ENCODE assay signal across 8 cellular contexts in genomic region chr2:66434679-66435548, GRCh38. TPM values are rescaled to one million over a fixed set of nuclear protein-coding genes. Genes with fewer than 3 reads are reported as not detected.
DNase-seq lines count a peak whose midpoint lies in the region; ATAC-seq and TF ChIP-seq lines count a peak whose summit lies in the region.

Gene MEIS1 (plus strand): TSS chr2:66435125. CDS start chr2:66435857, 732 bp downstream.

- H3K4me3 Mint-ChIP-seq in CD14-positive monocyte (peak within 1 kb of the TSS; percentile 83 to 99), nephron (peak within 1 kb of the TSS; percentile 98)
- peak within 1 kb of the TSS; percentile 77 for H3K4me3 Mint-ChIP-seq in activated naive CD8-positive, alpha-beta T cell treated with anti-CD3 and anti-CD28 coated beads, Interleukin-2, amount 10 ng/mL, durations not matched to agents 7 days and 5 days

- H3K27ac Mint-ChIP-seq in CD14-positive monocyte (peak within 1 kb of the TSS in 4 of 7 donors; percentile 16 to 83 (median 58)), nephron (peak within 1 kb of the TSS; percentile 98 to 99 (median 99))
- H3K27ac Mint-ChIP-seq in activated naive CD8-positive, alpha-beta T cell treated with anti-CD3 and anti-CD28 coated beads, Interleukin-2, amount 10 ng/mL, durations not matched to agents 7 days and 5 days = no peak within 1 kb of the TSS

- peak; percentile 59 for ATAC-seq in GM19025 (IDR thresholded peaks at IDR 0.05; ENCODE audit: low read depth, unreplicated experiment)
- peak; percentile 78 for ATAC-seq in HG03439 (IDR thresholded peaks at IDR 0.05; ENCODE audit: unreplicated experiment)
- ATAC-seq in activated naive CD8-positive, alpha-beta T cell treated with anti-CD3 and anti-CD28 coated beads, Interleukin-2, amount 10 ng/mL, durations not matched to agents 7 days and 5 days (ENCODE audit: low read depth) = peak; percentile 82
- ATAC-seq in GM21825 (IDR thresholded peaks at IDR 0.05; ENCODE audit: unreplicated experiment) = no peak

- DNase-seq in CD14-positive monocyte (ENCODE audit: low spot score) = peak; percentile 69
- DNase-seq in NCI-H460 (ENCODE audit: extremely low read depth, low read depth) = peak; percentile 91
- peak; percentile 45 for DNase-seq in activated naive CD8-positive, alpha-beta T cell treated with anti-CD3 and anti-CD28 coated beads, Interleukin-2, amount 10 ng/mL, durations not matched to agents 7 days and 5 days
- peak; percentile 49 for DNase-seq in germinal center (ENCODE audit: low spot score)

- H3K9me3 Mint-ChIP-seq in CD14-positive monocyte = peaks cover 0 to 28% (median 22%) of the 10 kb centered on the region in 7 donors
- H3K9me3 Mint-ChIP-seq in activated naive CD8-positive, alpha-beta T cell treated with anti-CD3 and anti-CD28 coated beads, Interleukin-2, amount 10 ng/mL, durations not matched to agents 7 days and 5 days = no peaks in the 10 kb centered on the region
- peaks cover 4% of the 10 kb centered on the region for H3K9me3 Mint-ChIP-seq in nephron

- H3K27me3 Mint-ChIP-seq in CD14-positive monocyte (ENCODE audit: low read depth in 3 of 3) (peaks cover 92 to 97% (median 95%) of the 10 kb centered on the region in 3 donors), nephron (ENCODE audit: low read depth) (peaks cover 31% of the 10 kb centered on the region)
- H3K27me3 Mint-ChIP-seq in activated naive CD8-positive, alpha-beta T cell treated with anti-CD3 and anti-CD28 coated beads, Interleukin-2, amount 10 ng/mL, durations not matched to agents 7 days and 5 days = peaks cover 90% of the 10 kb centered on the region

- POLR2A ChIA-PET in activated naive CD8-positive, alpha-beta T cell treated with anti-CD3 and anti-CD28 coated beads, Interleukin-2, amount 10 ng/mL, durations not matched to agents 7 days and 5 days (lab: Charles Lee) = interaction anchor here (0.7 kb wide), 1 partner anchor 173 kb away, joined by 3 read pairs; no protein-coding TSS in a partner anchor

- intact Hi-C loops in CD14-positive monocyte (cut with micrococcal nuclease) = loop anchor here (5.0 to 10.0 kb wide), 3 partner anchors 140 to 1410 kb away; no protein-coding TSS in a partner anchor

- H3K4me1 Mint-ChIP-seq in CD14-positive monocyte (peaks cover 69% of the 10 kb centered on the region), nephron (peaks cover 11% of the 10 kb centered on the region)
- peaks cover 20% of the 10 kb centered on the region for H3K4me1 Mint-ChIP-seq in activated naive CD8-positive, alpha-beta T cell treated with anti-CD3 and anti-CD28 coated beads, Interleukin-2, amount 10 ng/mL, durations not matched to agents 7 days and 5 days

- no peak for TF ChIP-seq CTCF in CD14-positive monocyte (IDR thresholded peaks at IDR 0.05)
- TF ChIP-seq CTCF in nephron (IDR thresholded peaks at IDR 0.05; ENCODE audit: unreplicated experiment in 3 of 3) = no peak

- H3K36me3 Mint-ChIP-seq in CD14-positive monocyte = peaks cover 10 to 20% of the 10 kb centered on the region in 2 donors
- no peaks in the 10 kb centered on the region for H3K36me3 Mint-ChIP-seq in activated naive CD8-positive, alpha-beta T cell treated with anti-CD3 and anti-CD28 coated beads, Interleukin-2, amount 10 ng/mL, durations not matched to agents 7 days and 5 days
- peaks cover 33% of the 10 kb centered on the region for H3K36me3 Mint-ChIP-seq in nephron (ENCODE audit: low read depth)

RNA-seq across cellular contexts. Expression of gene MEIS1, which starts in this region (rescaled TPM):
- polyA plus RNA-seq in CD14-positive monocyte = under 1 TPM in 1 of 2 donors, not detected in 1; 0.09 TPM
- total RNA-seq in NCI-H460 (2014; rRNA removed; shearing (Covaris generic)) = 3.9 and 4.2 TPM in 2 replicates
- 4.5 and 8.8 TPM in 2 replicates for polyA plus RNA-seq in NCI-H460 (2014; cell fraction: nucleus; rRNA removed)
- total RNA-seq in activated naive CD8-positive, alpha-beta T cell treated with anti-CD3 and anti-CD28 coated beads, Interleukin-2, amount 10 ng/mL, durations not matched to agents 7 days and 5 days = not detected

Comparison
In these comparisons a context has a peak if more than half of its experiments do, and no peak if none do; other contexts are left out.
1. Peak in DNase-seq in CD14-positive monocyte; RNA of the gene not detected or under 1 TPM.
2. Peak in DNase-seq and ATAC-seq in activated naive CD8-positive, alpha-beta T cell treated with anti-CD3 and anti-CD28 coated beads, Interleukin-2, amount 10 ng/mL, durations not matched to agents 7 days and 5 days; RNA of the gene not detected or under 1 TPM.